34 cellular contexts compared by ENCODE assay signal in genomic region chr3:35392187-35392586, GRCh38.
"Had no signal": no experiment of that assay in that cellular context is flagged by ENCODE, and none has a peak within 500 bp of the region (broad histone marks: within the 10 kb centered on the region; RNA-seq: fewer than 3 reads in every experiment).

No MANE protein-coding gene starts in this region.

- DNase-seq: activated B cell treated with CpG ODN at 0.5 μM for 24 hours; activated CD4-positive, alpha-beta memory T cell treated with anti-CD3 and anti-CD28 coated beads for 36 hours; activated CD4-positive, alpha-beta T cell treated with anti-CD3 and anti-CD28 coated beads for 4 hours; activated CD4-positive, alpha-beta T cell treated with anti-CD3 and anti-CD28 coated beads, Interleukin-2, amount 10 ng/mL, durations not matched to agents 24 days and 14 days; activated CD4-positive, alpha-beta T cell treated with anti-CD3 and anti-CD28 coated beads, Interleukin-2, amount 50 U/mL, for 1 hour; activated CD4-positive, alpha-beta T cell treated with anti-CD3 and anti-CD28 coated beads, Interleukin-2, amount 50 U/mL, for 4 hours; activated CD4-positive, CD25-positive, alpha-beta regulatory T cell treated with anti-CD3 and anti-CD28 coated beads, Interleukin-2, amount 50 U/mL, for 72 hours; activated CD8-positive, alpha-beta memory T cell treated with anti-CD3 and anti-CD28 coated beads, Interleukin-2, amount 50 U/mL, for 4 hours; activated CD8-positive, alpha-beta T cell treated with anti-CD3 and anti-CD28 coated beads for 36 hours; activated effector memory CD4-positive, alpha-beta T cell treated with anti-CD3 and anti-CD28 coated beads, Interleukin-2, amount 50 U/mL, for 16 hours; activated gamma-delta T cell treated with Interleukin-2 at 50 U/mL for 16 hours; activated naive CD4-positive, alpha-beta T cell; activated naive CD4-positive, alpha-beta T cell treated with anti-CD3 and anti-CD28 coated beads for 36 hours; activated naive CD4-positive, alpha-beta T cell treated with anti-CD3 and anti-CD28 coated beads, Interleukin-2, amount 50 U/mL, for 16 hours; activated naive CD8-positive, alpha-beta T cell treated with anti-CD3 and anti-CD28 coated beads for 36 hours; activated T-cell treated with anti-CD3 and anti-CD28 coated beads for 4 hours; activated T-cell treated with anti-CD3 and anti-CD28 coated beads, Interleukin-2, amount 50 U/mL, for 1 hour; activated T-cell treated with anti-CD3 and anti-CD28 coated beads, Interleukin-2, amount 50 U/mL, for 4 hours; activated T-cell treated with anti-CD3 and anti-CD28 coated beads, Interleukin-2, amount 50 U/mL, for 72 hours; adrenal gland; amniotic stem cell; aorta; body of pancreas; brain microvascular endothelial cell; central memory CD4-positive, alpha-beta T cell; T-helper 2 cell; T-helper 9 cell had no signal

- H3K4me3 ChIP-seq: adrenal gland, body of pancreas, breast epithelium had no signal

- H3K27me3 ChIP-seq: adrenal gland, body of pancreas, brain microvascular endothelial cell, breast epithelium had no signal

- H3K4me3 Mint-ChIP-seq: activated B cell treated with CpG ODN at 0.5 μM for 24 hours; activated CD4-positive, alpha-beta memory T cell treated with anti-CD3 and anti-CD28 coated beads for 36 hours; activated CD4-positive, alpha-beta T cell treated with anti-CD3 and anti-CD28 coated beads, Interleukin-2, amount 10 ng/mL, durations not matched to agents 24 days and 14 days; activated CD8-positive, alpha-beta T cell treated with anti-CD3 and anti-CD28 coated beads for 36 hours; activated naive CD4-positive, alpha-beta T cell treated with anti-CD3 and anti-CD28 coated beads for 36 hours; activated naive CD8-positive, alpha-beta T cell treated with anti-CD3 and anti-CD28 coated beads for 36 hours; activated T-cell treated with anti-CD3 and anti-CD28 coated beads, Interleukin-2, amount 50 U/mL, for 4 hours; activated T-cell treated with anti-CD3 and anti-CD28 coated beads, Interleukin-2, amount 50 U/mL, for 72 hours; activated T-helper 1 cell treated with anti-CD3 and anti-CD28 coated beads, Interleukin-12 subunit alpha, Interleukin-12 subunit beta, Interleukin-2, Interleukin-4 antibody, amounts not matched to agents 30 ng/mL and 10 ng/mL and 1 ng/mL, durations not matched to agents 14 hours and 24 hours and 36 hours; activated T-helper 17 cell treated with anti-CD3 and anti-CD28 coated beads, Interleukin-2, amount 50 U/mL, for 72 hours; T-helper 1 cell treated with Interleukin-12 subunit alpha and Interleukin-12 subunit beta and Interleukin-4 antibody, amounts not matched to agents 30 μg/mL and 1 μg/mL, for 36 hours; T-helper 2 cell treated with Interferon-gamma antibody and Interleukin-4, amounts not matched to agents 5 μg/mL and 100 μg/mL, for 36 hours had no signal

- H3K9me3 ChIP-seq: adrenal gland had no signal

- H3K36me3 ChIP-seq: adrenal gland, brain microvascular endothelial cell, breast epithelium had no signal

- H3K27ac Mint-ChIP-seq: activated B cell treated with CpG ODN at 0.5 μM for 24 hours; activated CD4-positive, alpha-beta memory T cell treated with anti-CD3 and anti-CD28 coated beads for 36 hours; activated CD4-positive, alpha-beta T cell treated with anti-CD3 and anti-CD28 coated beads, Interleukin-2, amount 10 ng/mL, durations not matched to agents 24 days and 14 days; activated CD8-positive, alpha-beta T cell treated with anti-CD3 and anti-CD28 coated beads for 36 hours; activated naive CD4-positive, alpha-beta T cell treated with anti-CD3 and anti-CD28 coated beads for 36 hours; activated naive CD4-positive, alpha-beta T cell treated with anti-CD3 and anti-CD28 coated beads, Interleukin-2, amount 50 U/mL, for 72 hours; activated naive CD8-positive, alpha-beta T cell treated with anti-CD3 and anti-CD28 coated beads for 36 hours; activated T-cell treated with anti-CD3 and anti-CD28 coated beads, Interleukin-2, amount 50 U/mL, for 72 hours; activated T-helper 1 cell treated with anti-CD3 and anti-CD28 coated beads, Interleukin-12 subunit alpha, Interleukin-12 subunit beta, Interleukin-2, Interleukin-4 antibody, amounts not matched to agents 30 ng/mL and 10 ng/mL and 1 ng/mL, durations not matched to agents 14 hours and 24 hours and 36 hours; activated T-helper 17 cell treated with anti-CD3 and anti-CD28 coated beads, Interleukin-2, amount 50 U/mL, for 72 hours; T-helper 1 cell treated with Interleukin-12 subunit alpha and Interleukin-12 subunit beta and Interleukin-4 antibody, amounts not matched to agents 30 μg/mL and 1 μg/mL, for 36 hours; T-helper 2 cell treated with Interferon-gamma antibody and Interleukin-4, amounts not matched to agents 5 μg/mL and 100 μg/mL, for 36 hours had no signal

- H3K4me1 ChIP-seq: adrenal gland, body of pancreas, breast epithelium had no signal

- H3K27ac ChIP-seq: adrenal gland, body of pancreas, brain microvascular endothelial cell, breast epithelium, VCaP had no signal

- H3K27me3 Mint-ChIP-seq: activated B cell treated with CpG ODN at 0.5 μM for 24 hours; activated CD4-positive, alpha-beta memory T cell treated with anti-CD3 and anti-CD28 coated beads for 36 hours; activated CD4-positive, alpha-beta T cell treated with anti-CD3 and anti-CD28 coated beads, Interleukin-2, amount 10 ng/mL, durations not matched to agents 24 days and 14 days; activated T-helper 17 cell treated with anti-CD3 and anti-CD28 coated beads, Interleukin-2, amount 50 U/mL, for 72 hours had no signal

- ATAC-seq: activated CD8-positive, alpha-beta T cell treated with anti-CD3 and anti-CD28 coated beads for 36 hours; activated naive CD4-positive, alpha-beta T cell treated with anti-CD3 and anti-CD28 coated beads, Interleukin-2, amount 50 U/mL, for 72 hours; activated T-cell treated with anti-CD3 and anti-CD28 coated beads, Interleukin-2, amount 50 U/mL, for 4 hours; activated T-cell treated with anti-CD3 and anti-CD28 coated beads, Interleukin-2, amount 50 U/mL, for 72 hours; activated T-helper 17 cell treated with anti-CD3 and anti-CD28 coated beads, Interleukin-2, amount 50 U/mL, for 72 hours; body of pancreas had no signal

- H3K4me1 Mint-ChIP-seq: activated B cell treated with CpG ODN at 0.5 μM for 24 hours; activated CD4-positive, alpha-beta T cell treated with anti-CD3 and anti-CD28 coated beads, Interleukin-2, amount 10 ng/mL, durations not matched to agents 24 days and 14 days; activated naive CD8-positive, alpha-beta T cell treated with anti-CD3 and anti-CD28 coated beads for 36 hours; activated T-helper 17 cell treated with anti-CD3 and anti-CD28 coated beads, Interleukin-2, amount 50 U/mL, for 72 hours had no signal

- H3K36me3 Mint-ChIP-seq: activated CD4-positive, alpha-beta memory T cell treated with anti-CD3 and anti-CD28 coated beads for 36 hours; activated naive CD8-positive, alpha-beta T cell treated with anti-CD3 and anti-CD28 coated beads for 36 hours had no signal
